12 cellular contexts compared by ENCODE assay signal in the genomic region with DNA sequence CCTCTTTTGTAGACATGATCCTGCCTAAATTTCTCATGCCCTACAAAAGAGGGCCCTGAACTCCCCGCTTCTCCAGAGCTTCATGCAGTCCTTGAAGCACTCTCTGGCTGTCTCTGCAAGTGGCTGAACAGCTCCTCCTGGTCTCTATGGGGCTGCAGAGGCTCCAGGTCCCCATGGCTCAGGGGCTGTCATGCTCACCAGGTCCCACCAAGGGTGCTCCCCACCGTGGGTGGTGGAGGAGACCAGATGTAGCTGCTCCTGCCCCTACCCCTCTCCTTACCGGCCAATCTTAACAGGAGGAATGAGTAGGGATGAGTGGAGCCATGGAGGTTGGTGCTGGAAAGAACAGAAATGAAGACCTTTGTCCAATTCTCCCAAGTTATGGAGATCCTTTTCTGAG. TPM values are rescaled to one million over a fixed set of nuclear protein-coding genes. Genes with fewer than 3 reads are reported as not detected.
DNase-seq lines count a peak whose midpoint lies in the region; ATAC-seq and TF ChIP-seq lines count a peak whose summit lies in the region.
"Not testable (repeated sequence)": the region's sequence is repeated elsewhere in the genome, so short reads cannot be mapped to it uniquely, and the experiment has no call there.
"Had no signal": no experiment of that assay in that cellular context is flagged by ENCODE, and none has a peak within 500 bp of the region (broad histone marks: within the 10 kb centered on the region; RNA-seq: fewer than 3 reads in every experiment).

No MANE protein-coding gene starts in this region.

- not testable (repeated sequence) for H3K4me1 ChIP-seq in endodermal cell (ENCODE audit: control insufficient read depth, insufficient read depth, low read length); aorta (ENCODE audit: control insufficient read depth in 1 of 2, insufficient read depth in 2 of 2, low read length in 2 of 2)

- not testable (repeated sequence) for H3K4me3 ChIP-seq in endodermal cell (ENCODE audit: low read length); aorta (ENCODE audit: low read length in 2 of 2)

- not testable (repeated sequence) for TF ChIP-seq CTCF in endodermal cell (conservative IDR thresholded peaks at IDR 0.05)

- H3K27me3 Mint-ChIP-seq in activated CD8-positive, alpha-beta memory T cell treated with anti-CD3 and anti-CD28 coated beads, Interleukin-2, amount 10 ng/mL, durations not matched to agents 7 days and 5 days, result peaks cover 27% of the 10 kb centered on the region
- peaks cover 63% of the 10 kb centered on the region for H3K27me3 Mint-ChIP-seq in endodermal cell (ENCODE audit: insufficient read depth)

- not testable (repeated sequence) for H3K9me3 Mint-ChIP-seq in activated CD8-positive, alpha-beta memory T cell treated with anti-CD3 and anti-CD28 coated beads, Interleukin-2, amount 10 ng/mL, durations not matched to agents 7 days and 5 days (ENCODE audit: low read depth); stimulated activated effector memory CD8-positive, alpha-beta T cell treated with anti-CD3 and anti-CD28 coated beads, Interleukin-12 subunit alpha, Interleukin-12 subunit beta, amount 100 ng/mL, for 72 hours
- H3K9me3 Mint-ChIP-seq in endodermal cell, result peaks cover 31% of the 10 kb centered on the region

- H3K27ac ChIP-seq in endodermal cell (ENCODE audit: low read depth, low read length); aorta (ENCODE audit: low read depth in 1 of 2, low read length in 2 of 2): not testable (repeated sequence)

- WGBS in endodermal cell (ENCODE audit: insufficient coverage in 1 of 2, insufficient read length in 1 of 2), 2 experiments, result 79% methylated on average over 3 of the region's 3 CpGs; no CpG with 5 or more reads in 1 of the 2 experiments
- WGBS in aorta, 2 donors, result 78 to 90% methylated on average over 3 of the region's 3 CpGs

- H3K27ac Mint-ChIP-seq in activated CD8-positive, alpha-beta memory T cell treated with anti-CD3 and anti-CD28 coated beads, Interleukin-2, amount 10 ng/mL, durations not matched to agents 7 days and 5 days; endodermal cell; stimulated activated effector memory CD8-positive, alpha-beta T cell treated with anti-CD3 and anti-CD28 coated beads, Interleukin-12 subunit alpha, Interleukin-12 subunit beta, amount 100 ng/mL, for 72 hours: not testable (repeated sequence)

- not testable (repeated sequence) for H3K9me3 ChIP-seq in endodermal cell (ENCODE audit: control insufficient read depth, low read length); aorta (ENCODE audit: control insufficient read depth, low read length)

- H3K4me3 Mint-ChIP-seq in activated CD8-positive, alpha-beta memory T cell treated with anti-CD3 and anti-CD28 coated beads, Interleukin-2, amount 10 ng/mL, durations not matched to agents 7 days and 5 days; endodermal cell; stimulated activated effector memory CD8-positive, alpha-beta T cell treated with anti-CD3 and anti-CD28 coated beads, Interleukin-12 subunit alpha, Interleukin-12 subunit beta, amount 100 ng/mL, for 72 hours: not testable (repeated sequence)

- not testable (repeated sequence) for H3K36me3 ChIP-seq in endodermal cell (ENCODE audit: control insufficient read depth, insufficient read depth, low read length); aorta (ENCODE audit: control insufficient read depth in 1 of 2, insufficient read depth in 2 of 2, low read length in 1 of 2)

- intact Hi-C loops in posterior vena cava (cut with DNase I); aorta (cut with DNase I): not testable (repeated sequence)

- H3K9ac ChIP-seq in endodermal cell (ENCODE audit: extremely low read depth, low read length, poor library complexity, severe bottlenecking), result not testable (repeated sequence)

- not testable (repeated sequence) for ATAC-seq in activated CD8-positive, alpha-beta memory T cell treated with anti-CD3 and anti-CD28 coated beads, Interleukin-2, amount 10 ng/mL, durations not matched to agents 7 days and 5 days; aorta (ENCODE audit: low FRiP score)
- peak; percentile 31 for ATAC-seq in stimulated activated effector memory CD8-positive, alpha-beta T cell treated with anti-CD3 and anti-CD28 coated beads, Interleukin-12 subunit alpha, Interleukin-12 subunit beta, amount 100 ng/mL, for 72 hours

- DNase-seq in activated CD8-positive, alpha-beta memory T cell treated with anti-CD3 and anti-CD28 coated beads, Interleukin-2, amount 10 ng/mL, durations not matched to agents 7 days and 5 days, result peak; percentile 34
- peak; percentile 11 for DNase-seq in endodermal cell
- DNase-seq in mesenteric fat pad (ENCODE audit: low spot score), result peak; percentile 72
- DNase-seq in posterior vena cava (ENCODE audit: low spot score), result peak; percentile 48
- not testable (repeated sequence) for DNase-seq in stimulated activated effector memory CD8-positive, alpha-beta T cell treated with anti-CD3 and anti-CD28 coated beads, Interleukin-12 subunit alpha, Interleukin-12 subunit beta, amount 100 ng/mL, for 72 hours (ENCODE audit: low spot score in 2 of 2)
- peak; percentile 29 to 34 for DNase-seq in aorta

- not testable (repeated sequence) for H3K36me3 Mint-ChIP-seq in activated CD8-positive, alpha-beta memory T cell treated with anti-CD3 and anti-CD28 coated beads, Interleukin-2, amount 10 ng/mL, durations not matched to agents 7 days and 5 days; endodermal cell (ENCODE audit: low read depth); stimulated activated effector memory CD8-positive, alpha-beta T cell treated with anti-CD3 and anti-CD28 coated beads, Interleukin-12 subunit alpha, Interleukin-12 subunit beta, amount 100 ng/mL, for 72 hours

- peaks cover 25% of the 10 kb centered on the region for H3K27me3 ChIP-seq in endodermal cell (ENCODE audit: control insufficient read depth, insufficient read depth, low read length, poor library complexity, severe bottlenecking)
- not testable (repeated sequence) for H3K27me3 ChIP-seq in aorta (ENCODE audit: control insufficient read depth in 1 of 2, insufficient read depth in 2 of 2, low read length in 1 of 2)

- CTCF ChIA-PET in activated CD8-positive, alpha-beta memory T cell treated with anti-CD3 and anti-CD28 coated beads, Interleukin-2, amount 10 ng/mL, durations not matched to agents 7 days and 5 days (lab: Charles Lee), result not testable (repeated sequence)

- not testable (repeated sequence) for H3K4me1 Mint-ChIP-seq in activated CD8-positive, alpha-beta memory T cell treated with anti-CD3 and anti-CD28 coated beads, Interleukin-2, amount 10 ng/mL, durations not matched to agents 7 days and 5 days; endodermal cell; stimulated activated effector memory CD8-positive, alpha-beta T cell treated with anti-CD3 and anti-CD28 coated beads, Interleukin-12 subunit alpha, Interleukin-12 subunit beta, amount 100 ng/mL, for 72 hours

RNA-seq across cellular contexts. Expression of gene RAET1G, which starts 10.2 kb away (rescaled TPM):
- not detected for total RNA-seq in activated CD8-positive, alpha-beta memory T cell treated with anti-CD3 and anti-CD28 coated beads, Interleukin-2, amount 10 ng/mL, durations not matched to agents 7 days and 5 days
- total RNA-seq in endodermal cell (not detected), mesenteric fat pad (0.51 TPM), posterior vena cava (under 1 TPM in 1 of 2 donors, not detected in 1; 0.74 TPM), aorta (under 1 TPM in 1 of 2 donors, not detected in 1; 0.99 TPM)
- not detected for polyA plus RNA-seq in endodermal cell (2013, experiment 1 of 2)
- not detected for polyA plus RNA-seq in endodermal cell (2013, experiment 2 of 2)
- under 1 TPM in 1 of 2 donors, not detected in 1; 0.64 TPM for polyA plus RNA-seq in aorta
- total RNA-seq: CD4-positive, alpha-beta T cell; CD8-positive, alpha-beta memory T cell; GM12878; H1; H7 had no signal
- polyA plus RNA-seq: CD14-positive monocyte; CD8-positive, alpha-beta memory T cell; GM12878 had no signal

RNA-seq across cellular contexts. Expression of gene RAET1E, which starts 14.8 kb away (rescaled TPM):
- not detected for total RNA-seq in activated CD8-positive, alpha-beta memory T cell treated with anti-CD3 and anti-CD28 coated beads, Interleukin-2, amount 10 ng/mL, durations not matched to agents 7 days and 5 days
- total RNA-seq in endodermal cell (not detected), mesenteric fat pad (0.29 TPM), posterior vena cava (1 to 10 TPM in 1 of 2 donors, not detected in 1; 1.6 TPM), aorta (under 1 TPM; 0.18 to 0.65 TPM)
- not detected for polyA plus RNA-seq in endodermal cell (2013, experiment 1 of 2)
- not detected for polyA plus RNA-seq in endodermal cell (2013, experiment 2 of 2)
- polyA plus RNA-seq in aorta, result 1 to 10 TPM in 1 of 2 donors, not detected in 1; 1.7 TPM
- total RNA-seq: CD4-positive, alpha-beta T cell; CD8-positive, alpha-beta memory T cell; GM12878; H1; H7 had no signal
- polyA plus RNA-seq: CD14-positive monocyte; CD8-positive, alpha-beta memory T cell; GM12878; H1 had no signal

RNA-seq across cellular contexts. Expression of gene ULBP2, which starts 29.1 kb away (rescaled TPM):
- total RNA-seq in activated CD8-positive, alpha-beta memory T cell treated with anti-CD3 and anti-CD28 coated beads, Interleukin-2, amount 10 ng/mL, durations not matched to agents 7 days and 5 days, result under 1 TPM; 0.80 to 0.99 TPM
- total RNA-seq in endodermal cell (under 1 TPM in 1 of 2 donors, not detected in 1; 0.20 TPM), mesenteric fat pad (0.96 TPM), posterior vena cava (under 1 TPM; 0.43 to 0.51 TPM), aorta (under 1 TPM; 0.66 to 0.68 TPM)
- 0.78 TPM for polyA plus RNA-seq in endodermal cell (2013, experiment 1 of 2)
- 0.58 TPM for polyA plus RNA-seq in endodermal cell (2013, experiment 2 of 2)
- under 1 TPM in 1 of 2 donors, not detected in 1; 0.36 TPM for polyA plus RNA-seq in aorta
- total RNA-seq: H1, H7 had no signal

RNA-seq across cellular contexts. Expression of gene LRP11, which starts 48.5 kb away (rescaled TPM):
- 1 to 10 TPM; 2.9 to 3.1 TPM for total RNA-seq in activated CD8-positive, alpha-beta memory T cell treated with anti-CD3 and anti-CD28 coated beads, Interleukin-2, amount 10 ng/mL, durations not matched to agents 7 days and 5 days
- 1 to 10 TPM; 3.6 to 6.0 TPM for total RNA-seq in endodermal cell
- 14.1 TPM for polyA plus RNA-seq in endodermal cell (2013, experiment 1 of 2)
- polyA plus RNA-seq in endodermal cell (2013, experiment 2 of 2), result 13.2 TPM
- 24.2 TPM for total RNA-seq in mesenteric fat pad
- 10 to 100 TPM; 20.0 to 26.3 TPM for total RNA-seq in posterior vena cava
- total RNA-seq in aorta, result 10 to 100 TPM; 24.4 to 35.3 TPM
- 10 to 100 TPM in 1 of 2 donors, under 1 TPM in 1; 0.63 to 13.3 TPM for polyA plus RNA-seq in aorta

RNA-seq across cellular contexts. Expression of gene ULBP1, which starts 51.1 kb away (rescaled TPM):
- 1 to 10 TPM in 1 of 2 experiments, under 1 TPM in 1; 0.82 to 1.2 TPM for total RNA-seq in activated CD8-positive, alpha-beta memory T cell treated with anti-CD3 and anti-CD28 coated beads, Interleukin-2, amount 10 ng/mL, durations not matched to agents 7 days and 5 days
- total RNA-seq in endodermal cell (under 1 TPM; 0.31 to 0.55 TPM), mesenteric fat pad (0.19 TPM), posterior vena cava (under 1 TPM in 1 of 2 donors, not detected in 1; 0.19 TPM), aorta (under 1 TPM in 1 of 2 donors, not detected in 1; 0.13 TPM)
- polyA plus RNA-seq in endodermal cell (2013, experiment 1 of 2), result 4.0 TPM
- polyA plus RNA-seq in endodermal cell (2013, experiment 2 of 2), result 2.5 TPM
- polyA plus RNA-seq in aorta, result under 1 TPM in 1 of 2 donors, not detected in 1; 0.38 TPM
- total RNA-seq: GM12878 had no signal
- polyA plus RNA-seq: CD8-positive, alpha-beta memory T cell had no signal
